ENCODE assay signal across 21 cellular contexts in the genomic region with DNA sequence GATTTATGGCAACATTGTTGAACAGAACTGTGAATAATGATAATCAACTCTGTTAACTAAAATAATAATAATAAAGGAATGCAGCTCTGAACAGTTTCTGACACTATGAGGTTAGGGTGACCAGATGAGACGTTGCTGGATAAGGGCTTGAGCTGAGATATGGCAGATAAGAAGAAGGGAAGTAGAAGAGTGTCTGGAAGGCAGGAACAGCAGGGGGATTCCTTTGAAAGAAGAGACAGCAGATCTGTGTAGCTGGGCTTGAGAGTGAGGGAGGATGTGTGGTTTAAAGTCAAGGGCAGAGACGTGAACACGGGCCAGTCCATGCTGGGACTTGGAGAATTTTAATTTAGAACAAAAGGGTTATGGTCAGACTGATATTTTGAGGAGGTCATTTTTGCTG.
"Had no signal": no experiment of that assay in that cellular context is flagged by ENCODE, and none has a peak within 500 bp of the region (broad histone marks: within the 10 kb centered on the region; RNA-seq: fewer than 3 reads in every experiment).

No MANE protein-coding gene starts in this region.

- H3K4me3 Mint-ChIP-seq: activated CD4-positive, alpha-beta memory T cell treated with anti-CD3 and anti-CD28 coated beads, Interleukin-2, amount 10 ng/mL, durations not matched to agents 7 days and 5 days; activated CD4-positive, alpha-beta T cell treated with anti-CD3 and anti-CD28 coated beads for 36 hours; activated naive CD4-positive, alpha-beta T cell treated with anti-CD3 and anti-CD28 coated beads, Interleukin-2, amount 50 U/mL, for 24 hours; activated T-cell treated with anti-CD3 and anti-CD28 coated beads, Interleukin-2, amount 50 U/mL, for 72 hours; T-helper 17 cell had no signal

- FAIRE-seq: RCC 7860 had no signal

- H3K36me3 Mint-ChIP-seq: activated naive CD4-positive, alpha-beta T cell treated with anti-CD3 and anti-CD28 coated beads, Interleukin-2, amount 50 U/mL, for 24 hours had no signal

- H3K27ac Mint-ChIP-seq: activated CD4-positive, alpha-beta memory T cell treated with anti-CD3 and anti-CD28 coated beads, Interleukin-2, amount 10 ng/mL, durations not matched to agents 7 days and 5 days; activated CD4-positive, alpha-beta T cell treated with anti-CD3 and anti-CD28 coated beads for 36 hours; activated naive CD4-positive, alpha-beta T cell treated with anti-CD3 and anti-CD28 coated beads, Interleukin-2, amount 50 U/mL, for 24 hours; activated T-cell treated with anti-CD3 and anti-CD28 coated beads, Interleukin-2, amount 50 U/mL, for 72 hours; activated T-helper 2 cell treated with anti-CD3 and anti-CD28 coated beads, Interferon-gamma antibody, Interleukin-2, Interleukin-4, amounts not matched to agents 10 μg/mL and 5 μg/mL and 100 μg/mL, durations not matched to agents 14 hours and 24 hours and 36 hours; T-helper 17 cell had no signal

- ATAC-seq: activated CD4-positive, alpha-beta T cell treated with anti-CD3 and anti-CD28 coated beads for 36 hours; activated T-cell treated with anti-CD3 and anti-CD28 coated beads, Interleukin-2, amount 50 U/mL, for 72 hours; PC-3; T-helper 17 cell had no signal

- H3K27me3 Mint-ChIP-seq: activated CD4-positive, alpha-beta memory T cell treated with anti-CD3 and anti-CD28 coated beads, Interleukin-2, amount 10 ng/mL, durations not matched to agents 7 days and 5 days; activated naive CD4-positive, alpha-beta T cell treated with anti-CD3 and anti-CD28 coated beads, Interleukin-2, amount 50 U/mL, for 24 hours had no signal

- DNase-seq: activated CD4-positive, alpha-beta memory T cell treated with anti-CD3 and anti-CD28 coated beads, Interleukin-2, amount 10 ng/mL, durations not matched to agents 7 days and 5 days; activated CD4-positive, alpha-beta T cell treated with anti-CD3 and anti-CD28 coated beads for 36 hours; activated CD4-positive, alpha-beta T cell treated with anti-CD3 and anti-CD28 coated beads, Interleukin-2, amount 50 U/mL, for 1 hour; activated CD8-positive, alpha-beta memory T cell treated with anti-CD3 and anti-CD28 coated beads, Interleukin-2, amount 50 U/mL, for 4 hours; activated T-cell treated with anti-CD3 and anti-CD28 coated beads, Interleukin-2, amount 50 U/mL, for 72 hours; aorta; central memory CD4-positive, alpha-beta T cell; MG63; NCI-H1048; NCI-H146; NCI-H187 treated with DMSO at 0.1 percent for 48 hours; NCI-H2081 treated with DMSO at 0.1 percent for 48 hours; NCI-H446; NCI-H524; PC-3; SHP77; T-helper 17 cell; T-helper 9 cell had no signal

- H3K9me3 Mint-ChIP-seq: activated CD4-positive, alpha-beta memory T cell treated with anti-CD3 and anti-CD28 coated beads, Interleukin-2, amount 10 ng/mL, durations not matched to agents 7 days and 5 days; activated naive CD4-positive, alpha-beta T cell treated with anti-CD3 and anti-CD28 coated beads, Interleukin-2, amount 50 U/mL, for 24 hours; activated T-helper 2 cell treated with anti-CD3 and anti-CD28 coated beads, Interferon-gamma antibody, Interleukin-2, Interleukin-4, amounts not matched to agents 10 μg/mL and 5 μg/mL and 100 μg/mL, durations not matched to agents 14 hours and 24 hours and 36 hours had no signal

- H3K4me1 Mint-ChIP-seq: activated CD4-positive, alpha-beta memory T cell treated with anti-CD3 and anti-CD28 coated beads, Interleukin-2, amount 10 ng/mL, durations not matched to agents 7 days and 5 days; activated CD4-positive, alpha-beta T cell treated with anti-CD3 and anti-CD28 coated beads for 36 hours; activated naive CD4-positive, alpha-beta T cell treated with anti-CD3 and anti-CD28 coated beads, Interleukin-2, amount 50 U/mL, for 24 hours; T-helper 17 cell had no signal
